ENCODE assay signal across 17 cellular contexts in the genomic region with DNA sequence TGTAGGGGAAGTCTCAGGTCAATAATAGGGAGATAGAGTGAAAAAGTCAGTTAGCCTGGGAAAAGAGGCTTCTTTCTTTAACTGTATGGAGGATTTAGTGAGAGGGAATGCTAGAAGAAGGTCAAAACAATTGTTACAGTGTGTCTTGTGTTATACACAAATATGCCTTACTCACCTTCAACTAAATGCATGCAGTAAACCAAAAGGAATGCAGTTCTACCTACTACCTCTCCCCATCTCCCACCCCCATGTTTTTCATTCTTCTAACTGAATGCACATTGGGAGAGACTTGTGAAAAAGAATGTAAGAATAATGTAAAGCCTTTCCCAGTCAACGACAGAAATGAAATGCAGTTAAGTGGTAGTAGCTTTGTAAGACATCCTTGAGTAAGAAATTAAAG. TPM values are rescaled to one million over a fixed set of nuclear protein-coding genes. Genes with fewer than 3 reads are reported as not detected.
DNase-seq lines count a peak whose midpoint lies in the region; ATAC-seq and TF ChIP-seq lines count a peak whose summit lies in the region.
"Had no signal": no experiment of that assay in that cellular context is flagged by ENCODE, and none has a peak within 500 bp of the region (broad histone marks: within the 10 kb centered on the region; RNA-seq: fewer than 3 reads in every experiment).

No MANE protein-coding gene starts in this region.

- H3K4me2 ChIP-seq in osteoblast (ENCODE audit: insufficient read depth, low read length) = no peak overlapping the region

- ATAC-seq in naive thymus-derived CD4-positive, alpha-beta T cell = no peak
- ATAC-seq in GM19395 (IDR thresholded peaks at IDR 0.05; ENCODE audit: unreplicated experiment) = no peak
- ATAC-seq in GM21825 (IDR thresholded peaks at IDR 0.05; ENCODE audit: unreplicated experiment) = no peak
- ATAC-seq: esophagus mucosa; stimulated activated naive CD8-positive, alpha-beta T cell treated with anti-CD3 and anti-CD28 coated beads, Interleukin-15, amount 100 ng/mL, for 72 hours had no signal

- H3K79me2 ChIP-seq in osteoblast (ENCODE audit: insufficient read depth, low read length) = no peaks in the 10 kb centered on the region

- no peak overlapping the region for H2AFZ ChIP-seq in osteoblast (ENCODE audit: low read length)

- no peaks in the 10 kb centered on the region for H3K27me3 Mint-ChIP-seq in Calu3 (ENCODE audit: unreplicated experiment)
- no peaks in the 10 kb centered on the region for H3K27me3 Mint-ChIP-seq in naive thymus-derived CD4-positive, alpha-beta T cell
- H3K27me3 Mint-ChIP-seq: IgD-negative memory B cell; stimulated activated naive CD8-positive, alpha-beta T cell treated with anti-CD3 and anti-CD28 coated beads, Interleukin-15, amount 100 ng/mL, for 72 hours had no signal

- no peak for TF ChIP-seq CTCF in Calu3 (IDR thresholded peaks at IDR 0.05; ENCODE audit: unreplicated experiment)
- no peak for TF ChIP-seq CTCF in epithelial cell of esophagus (IDR thresholded peaks at IDR 0.05; ENCODE audit: insufficient read depth, low read depth, low read length, missing control alignments)
- TF ChIP-seq CTCF in GM10248 (IDR thresholded peaks at IDR 0.05; ENCODE audit: control extremely low read depth, extremely low read depth, low read depth, missing control alignments) = no peak
- TF ChIP-seq CTCF in osteoblast (IDR thresholded peaks at IDR 0.05; ENCODE audit: extremely low read depth, low read depth, low read length) = no peak

- H3K9me3 ChIP-seq in naive thymus-derived CD4-positive, alpha-beta T cell (ENCODE audit: control insufficient read depth in 2 of 3, low read length in 3 of 3) = no peaks in the 10 kb centered on the region
- no peaks in the 10 kb centered on the region for H3K9me3 ChIP-seq in osteoblast (ENCODE audit: low read depth, low read length)
- H3K9me3 ChIP-seq: sigmoid colon had no signal

- BruUV-seq in Calu3 (replicated peaks; lab: Mats Ljungman, UMichigan) = no TSS peak

- H3K27ac ChIP-seq in naive thymus-derived CD4-positive, alpha-beta T cell (ENCODE audit: low read depth, low read length) = no peak overlapping the region
- no peak overlapping the region for H3K27ac ChIP-seq in osteoblast (ENCODE audit: low read depth, low read length)
- H3K27ac ChIP-seq: sigmoid colon had no signal

- no peak overlapping the region for H3K4me3 Mint-ChIP-seq in Calu3 (ENCODE audit: low read depth, unreplicated experiment)
- peak overlapping the region in 3 of 10 donors; percentile 5 to 53 (median 51) for H3K4me3 Mint-ChIP-seq in naive thymus-derived CD4-positive, alpha-beta T cell
- H3K4me3 Mint-ChIP-seq: IgD-negative memory B cell; immature natural killer cell; stimulated activated naive CD8-positive, alpha-beta T cell treated with anti-CD3 and anti-CD28 coated beads, Interleukin-15, amount 100 ng/mL, for 72 hours had no signal

- peaks cover 23 to 40% of the 10 kb centered on the region in 2 donors for H3K4me1 ChIP-seq in naive thymus-derived CD4-positive, alpha-beta T cell (ENCODE audit: control insufficient read depth in 2 of 2, insufficient read depth in 2 of 2, low read length in 2 of 2)
- H3K4me1 ChIP-seq in osteoblast (ENCODE audit: insufficient read depth, low read length) = no peaks in the 10 kb centered on the region
- H3K4me1 ChIP-seq: sigmoid colon had no signal

- H3K36me3 Mint-ChIP-seq in Calu3 (ENCODE audit: insufficient read depth, unreplicated experiment) = peaks cover 16% of the 10 kb centered on the region
- peaks cover 5 to 25% (median 22%) of the 10 kb centered on the region in 5 donors for H3K36me3 Mint-ChIP-seq in naive thymus-derived CD4-positive, alpha-beta T cell

- CTCF ChIA-PET in Calu3 (lab: Charles Lee) = no interaction called here
- CTCF ChIA-PET in naive thymus-derived CD4-positive, alpha-beta T cell (lab: Charles Lee) = no interaction called here
- CTCF ChIA-PET in GM10248 (lab: Yijun Ruan, JAX) = no interaction called here

- H3K27me3 ChIP-seq in naive thymus-derived CD4-positive, alpha-beta T cell (ENCODE audit: control insufficient read depth in 2 of 2, insufficient read depth in 2 of 2, low read length in 2 of 2) = no peaks in the 10 kb centered on the region
- no peaks in the 10 kb centered on the region for H3K27me3 ChIP-seq in osteoblast (ENCODE audit: insufficient read depth, low read length)
- H3K27me3 ChIP-seq: sigmoid colon had no signal

- H3K4me3 ChIP-seq in epithelial cell of esophagus (ENCODE audit: low read length) (no peak overlapping the region), osteoblast (ENCODE audit: insufficient read depth, low read length) (no peak overlapping the region)
- no peak overlapping the region for H3K4me3 ChIP-seq in naive thymus-derived CD4-positive, alpha-beta T cell (ENCODE audit: low read length)
- H3K4me3 ChIP-seq: sigmoid colon had no signal

- no peaks in the 10 kb centered on the region for H3K9me3 Mint-ChIP-seq in Calu3 (ENCODE audit: low read depth, unreplicated experiment)
- H3K9me3 Mint-ChIP-seq in naive thymus-derived CD4-positive, alpha-beta T cell = peaks cover 0 to 1% (median 0%) of the 10 kb centered on the region in 11 donors
- H3K9me3 Mint-ChIP-seq: IgD-negative memory B cell; immature natural killer cell; stimulated activated naive CD8-positive, alpha-beta T cell treated with anti-CD3 and anti-CD28 coated beads, Interleukin-15, amount 100 ng/mL, for 72 hours had no signal

- H4K20me1 ChIP-seq in osteoblast (ENCODE audit: insufficient read depth, low read length) = no peaks in the 10 kb centered on the region

- POLR2A ChIA-PET in naive thymus-derived CD4-positive, alpha-beta T cell (lab: Charles Lee) = interaction anchor here (0.8 to 3.6 kb wide), 4 partner anchors 19 to 92 kb away, joined by 3 to 21 read pairs (median 4); a partner anchor contains a TSS
- POLR2A ChIA-PET in GM10248 (lab: Yijun Ruan, JAX) = interaction anchor here (0.7 kb wide), 1 partner anchor 28 kb away, joined by 3 read pairs; no protein-coding TSS in a partner anchor

- intact Hi-C loops in Calu3 (cut with micrococcal nuclease; ENCODE audit: unreplicated experiment) = no loop called here
- intact Hi-C loops in naive thymus-derived CD4-positive, alpha-beta T cell (cut with micrococcal nuclease) = loop anchor here in 1 of 2 donors (2.0 to 10.0 kb wide), 3 partner anchors 18 to 334 kb away; no protein-coding TSS in a partner anchor

- H3K4me1 Mint-ChIP-seq in Calu3 (ENCODE audit: low read depth, unreplicated experiment) = peaks cover 11% of the 10 kb centered on the region
- H3K4me1 Mint-ChIP-seq in naive thymus-derived CD4-positive, alpha-beta T cell = peaks cover 16 to 60% (median 52%) of the 10 kb centered on the region in 7 donors

- DNase-seq in Calu3 = no peak
- peak; percentile 32 for DNase-seq in NCI-H226
- peak; percentile 75 for DNase-seq in epithelial cell of esophagus (ENCODE audit: low read depth)
- no peak for DNase-seq in naive thymus-derived CD4-positive, alpha-beta T cell
- DNase-seq in GM10248 (ENCODE audit: extremely low spot score) = no peak
- DNase-seq in osteoblast (ENCODE audit: insufficient read length, low spot score, missing footprints) = no peak
- DNase-seq: activated CD4-positive, alpha-beta T cell treated with anti-CD3 and anti-CD28 coated beads for 48 hours; caudate nucleus; immature natural killer cell; NCI-H510A; sigmoid colon; stimulated activated naive CD8-positive, alpha-beta T cell treated with anti-CD3 and anti-CD28 coated beads, Interleukin-15, amount 100 ng/mL, for 72 hours; T-helper 2 cell had no signal

- H3K36me3 ChIP-seq in naive thymus-derived CD4-positive, alpha-beta T cell (ENCODE audit: control insufficient read depth in 2 of 3, insufficient read depth in 3 of 3, low read length in 3 of 3) = peaks cover 0 to 4% (median 0%) of the 10 kb centered on the region in 3 experiments
- H3K36me3 ChIP-seq in osteoblast (ENCODE audit: insufficient read depth, low read length) = peaks cover 8% of the 10 kb centered on the region

- peak overlapping the region; percentile 20 for H3K27ac Mint-ChIP-seq in Calu3 (ENCODE audit: unreplicated experiment)
- H3K27ac Mint-ChIP-seq in naive thymus-derived CD4-positive, alpha-beta T cell = peak overlapping the region in 8 of 9 donors; percentile 43 to 93 (median 92)
- H3K27ac Mint-ChIP-seq: stimulated activated naive CD8-positive, alpha-beta T cell treated with anti-CD3 and anti-CD28 coated beads, Interleukin-15, amount 100 ng/mL, for 72 hours had no signal

RNA-seq across cellular contexts. Expression of a gene that starts 33.8 kb away (rescaled TPM):
- total RNA-seq in Calu3 (2022) (30.6 and 35.7 TPM in 2 replicates), osteoblast (34.7 and 48.0 TPM in 2 replicates)
- total RNA-seq in naive thymus-derived CD4-positive, alpha-beta T cell = 100 to 1,000 TPM in 2 of 5 experiments, 10 to 100 TPM in 3; 38.6 to 115 (median 77.3) TPM
- 10 to 100 TPM; 20.9 to 25.9 TPM for polyA plus RNA-seq in naive thymus-derived CD4-positive, alpha-beta T cell

Comparison
In these comparisons a context has a peak if more than half of its experiments do, and no peak if none do; other contexts are left out.
1. DNase-seq: peak in NCI-H226 (single experiment) and epithelial cell of esophagus (single experiment); none in Calu3 (single experiment), naive thymus-derived CD4-positive, alpha-beta T cell (0 of 9), GM10248 (single experiment) and osteoblast (single experiment).